Comparison of ENCODE assay signal across 20 cellular contexts in genomic region chr19:18446145-18446810, GRCh38. TPM values are rescaled to one million over a fixed set of nuclear protein-coding genes. Genes with fewer than 3 reads are reported as not detected.
DNase-seq lines count a peak whose midpoint lies in the region; ATAC-seq and TF ChIP-seq lines count a peak whose summit lies in the region.
"Had no signal": no experiment of that assay in that cellular context is flagged by ENCODE, and none has a peak within 500 bp of the region (broad histone marks: within the 10 kb centered on the region; RNA-seq: fewer than 3 reads in every experiment).

No MANE protein-coding gene starts in this region.

- H3K36me3 ChIP-seq in NT2/D1 (ENCODE audit: insufficient read depth, insufficient read length, low read length): peaks cover 75% of the 10 kb centered on the region
- peaks cover 85% of the 10 kb centered on the region for H3K36me3 ChIP-seq in lower lobe of right lung
- peaks cover 81% of the 10 kb centered on the region for H3K36me3 ChIP-seq in upper lobe of right lung

- DNase-seq in NT2/D1 (ENCODE audit: low read depth, low spot score) (no peak), lower lobe of right lung (no peak), upper lobe of right lung (no peak), KBM-7 (no peak), glutamatergic neuron (no peak)
- DNase-seq: Calu3; CD8-positive, alpha-beta T cell; DMS153; GDM1; GM23248; NCI-H1092 treated with DMSO at 0.1 percent for 48 hours; NCI-H2029; NCI-H345; NCI-H524; PC-3; T-cell had no signal

- peaks cover 5% of the 10 kb centered on the region for H3K36me3 Mint-ChIP-seq in glutamatergic neuron (ENCODE audit: unreplicated experiment)

- H3K9ac ChIP-seq in NT2/D1 (ENCODE audit: insufficient read length, low read depth): peak overlapping the region; percentile 34
- H3K9ac ChIP-seq: GM23248 had no signal

- H3K27me3 ChIP-seq in NT2/D1 (ENCODE audit: insufficient read depth, insufficient read length): no peaks in the 10 kb centered on the region
- H3K27me3 ChIP-seq in lower lobe of right lung (ENCODE audit: low read depth): no peaks in the 10 kb centered on the region
- no peaks in the 10 kb centered on the region for H3K27me3 ChIP-seq in upper lobe of right lung

- H3K27ac Mint-ChIP-seq in glutamatergic neuron (ENCODE audit: unreplicated experiment): no peak overlapping the region
- H3K27ac Mint-ChIP-seq: CD8-positive, alpha-beta T cell; T-cell had no signal

- H3K4me1 ChIP-seq in NT2/D1 (ENCODE audit: insufficient read depth, insufficient read length) (peaks cover 14% of the 10 kb centered on the region), lower lobe of right lung (peaks cover 10% of the 10 kb centered on the region), upper lobe of right lung (peaks cover 3% of the 10 kb centered on the region)
- H3K4me1 ChIP-seq: HAP-1 had no signal

- H3K4me3 ChIP-seq in NT2/D1 (ENCODE audit: insufficient read length, low read depth) (no peak overlapping the region), lower lobe of right lung (no peak overlapping the region), upper lobe of right lung (no peak overlapping the region)
- H3K4me3 ChIP-seq: GM23248, HAP-1 had no signal

- no peaks in the 10 kb centered on the region for H3K9me3 ChIP-seq in NT2/D1 (ENCODE audit: insufficient read depth, low read length)
- H3K9me3 ChIP-seq in lower lobe of right lung: no peaks in the 10 kb centered on the region
- no peaks in the 10 kb centered on the region for H3K9me3 ChIP-seq in upper lobe of right lung
- H3K9me3 ChIP-seq: HAP-1 had no signal

- no peak for ATAC-seq in lower lobe of right lung
- peak; percentile 4 for ATAC-seq in upper lobe of right lung
- ATAC-seq in HG03442 (IDR thresholded peaks at IDR 0.05; ENCODE audit: unreplicated experiment): no peak
- ATAC-seq: CD8-positive, alpha-beta T cell; PC-3; SK-N-SH treated with all-trans-retinoic acid at 6 μM for 48 hours; T-cell had no signal

- TF ChIP-seq CTCF in C4-2B (conservative IDR thresholded peaks at IDR 0.05) (no peak), lower lobe of right lung (IDR thresholded peaks at IDR 0.05) (no peak), upper lobe of right lung (IDR thresholded peaks at IDR 0.05) (no peak), glutamatergic neuron (IDR thresholded peaks at IDR 0.05; ENCODE audit: partially characterized antibody, unreplicated experiment) (no peak)

- in situ Hi-C loops in KBM-7 (cut with MboI; ENCODE audit: low pct_unique_long_range_greater_than_20kb, low sequenced_read_pairs): no loop called here

- peaks cover 16% of the 10 kb centered on the region for H3K27me3 Mint-ChIP-seq in glutamatergic neuron (ENCODE audit: unreplicated experiment)
- H3K27me3 Mint-ChIP-seq: T-cell had no signal

- intact Hi-C loops in lower lobe of right lung (cut with DNase I) (no loop called here), upper lobe of right lung (cut with DNase I) (no loop called here)

- no peak overlapping the region for H3K4me3 Mint-ChIP-seq in glutamatergic neuron (ENCODE audit: unreplicated experiment)
- H3K4me3 Mint-ChIP-seq: CD8-positive, alpha-beta T cell; T-cell had no signal

- H3K4me1 Mint-ChIP-seq in glutamatergic neuron (ENCODE audit: low read depth, unreplicated experiment): peaks cover 36% of the 10 kb centered on the region

- H3K27ac ChIP-seq in C4-2B: peak overlapping the region; percentile 70
- H3K27ac ChIP-seq in lower lobe of right lung: peak overlapping the region; percentile 31
- no peak overlapping the region for H3K27ac ChIP-seq in upper lobe of right lung
- H3K27ac ChIP-seq: GM23248 had no signal

- peaks cover 14% of the 10 kb centered on the region for H3K9me3 Mint-ChIP-seq in glutamatergic neuron (ENCODE audit: unreplicated experiment)
- H3K9me3 Mint-ChIP-seq: CD8-positive, alpha-beta T cell had no signal

RNA-seq across cellular contexts. Expression of gene ISYNA1, which starts 8.3 kb away (rescaled TPM):
- total RNA-seq in lower lobe of right lung (30.6 TPM), upper lobe of right lung (34.6 TPM), glutamatergic neuron (ENCODE audit: unreplicated experiment) (111 TPM)

RNA-seq across cellular contexts. Expression of gene SSBP4, which starts 27.1 kb away (rescaled TPM):
- total RNA-seq in lower lobe of right lung: 65.6 TPM
- 57.3 TPM for total RNA-seq in upper lobe of right lung
- 177 TPM for total RNA-seq in glutamatergic neuron (ENCODE audit: unreplicated experiment)

RNA-seq across cellular contexts. Expression of gene LRRC25, which starts 48.9 kb away (rescaled TPM):
- 35.4 TPM for total RNA-seq in lower lobe of right lung
- total RNA-seq in upper lobe of right lung: 22.7 TPM
- total RNA-seq in glutamatergic neuron (ENCODE audit: unreplicated experiment): not detected
- total RNA-seq: Calu3, GM23248, PC-3 had no signal

Comparison
In these comparisons a context has a peak if more than half of its experiments do, and no peak if none do; other contexts are left out.
1. RNA of gene LRRC25, which starts 48.9 kb away (total RNA-seq): 35.4 TPM in lower lobe of right lung (single experiment) and 22.7 TPM in upper lobe of right lung (single experiment); not detected in glutamatergic neuron (single experiment); every median in the first group is over 10 times any median in the second.